ENCODE assay signal across 7 cellular contexts in genomic region chr6:25556516-25556915, GRCh38.
DNase-seq lines count a peak whose midpoint lies in the region; ATAC-seq and FAIRE-seq lines count a peak whose summit lies in the region.

No MANE protein-coding gene starts in this region.

- peak; percentile 94 for FAIRE-seq in GM18507 (lab: Jason Lieb, UNC)

- DNase-seq in GM18507 (ENCODE audit: extremely low spot score, insufficient read length, low read depth), result peak; percentile 15
- peak; percentile 48 to 80 (median 68) for DNase-seq in NCI-H1417 (lab: John Stamatoyannopoulos, UW)
- peak; percentile 12 to 71 (median 57) for DNase-seq in T-helper 2 cell
- DNase-seq in amygdala (lab: John Stamatoyannopoulos, UW), result peak in 53 of 56 donors; percentile 4 to 85 (median 30)
- DNase-seq in left ventricle myocardium superior, result peak; percentile 77
- peak; percentile 92 for DNase-seq in sciatic nerve (ENCODE audit: low spot score)
- DNase-seq in middle frontal gyrus (ENCODE audit: extremely low spot score, low spot score), result no peak

- intact Hi-C loops in left ventricle myocardium superior (cut with micrococcal nuclease) (loop anchor here (1.0 kb wide), 1 partner anchor 333 kb away; no protein-coding TSS in a partner anchor), sciatic nerve (cut with DNase I) (no loop called here)

- peak; percentile 60 for ATAC-seq in left ventricle myocardium superior
- peak; percentile 76 for ATAC-seq in sciatic nerve
